8 cellular contexts compared by ENCODE assay signal in genomic region chr7:32941181-32941995, GRCh38. TPM values are rescaled to one million over a fixed set of nuclear protein-coding genes. Genes with fewer than 3 reads are reported as not detected.
DNase-seq lines count a peak whose midpoint lies in the region; ATAC-seq and TF ChIP-seq lines count a peak whose summit lies in the region.

No MANE protein-coding gene starts in this region.

- H3K4me3 ChIP-seq in WI38 (ENCODE audit: low read depth, low read length) (peak overlapping the region; percentile 82), iPS-15b (ENCODE audit: low read depth, low read length) (peak overlapping the region; percentile 46), spleen (peak overlapping the region; percentile 37 to 88 (median 70))

- intact Hi-C loops in activated CD4-positive, alpha-beta T cell treated with anti-CD3 and anti-CD28 coated beads for 36 hours (cut with DNase I, micrococcal nuclease), result loop anchor here (5.0 kb wide), 2 partner anchors 111 to 249 kb away; no protein-coding TSS in a partner anchor
- intact Hi-C loops in spleen (cut with DNase I; ENCODE audit: low total_unique reads), result loop anchor here (5.0 kb wide), 1 partner anchor 94 kb away; no protein-coding TSS in a partner anchor

- H3K9me3 ChIP-seq in iPS-15b (ENCODE audit: control insufficient read depth, insufficient read depth, low read length), result peaks cover 4% of the 10 kb centered on the region
- peaks cover 0 to 4% (median 0%) of the 10 kb centered on the region in 8 donors for H3K9me3 ChIP-seq in spleen

- no peak for ATAC-seq in activated CD4-positive, alpha-beta T cell treated with anti-CD3 and anti-CD28 coated beads for 36 hours
- no peak for ATAC-seq in omental fat pad (ENCODE audit: low FRiP score)

- H3K27me3 ChIP-seq in iPS-15b (ENCODE audit: control insufficient read depth, insufficient read depth, low read length), result peaks cover 85% of the 10 kb centered on the region
- peaks cover 0 to 5% (median 0%) of the 10 kb centered on the region in 7 donors for H3K27me3 ChIP-seq in spleen (replicated peaks in 1 of 7)

- no peak for DNase-seq in activated CD4-positive, alpha-beta T cell treated with anti-CD3 and anti-CD28 coated beads for 36 hours
- no peak for DNase-seq in activated CD4-positive, alpha-beta T cell treated with anti-CD3 and anti-CD28 coated beads, Interleukin-2, amount 50 U/mL, for 48 hours
- DNase-seq in spleen (no peak), NCI-H1694 treated with DMSO at 0.1 percent for 48 hours (lab: John Stamatoyannopoulos, UW) (no peak), mesenteric fat pad (ENCODE audit: low spot score) (no peak), omental fat pad (ENCODE audit: low spot score) (no peak)

- peaks cover 9% of the 10 kb centered on the region for H3K27me3 Mint-ChIP-seq in activated CD4-positive, alpha-beta T cell treated with anti-CD3 and anti-CD28 coated beads for 36 hours

- no peak overlapping the region for H3K27ac Mint-ChIP-seq in activated CD4-positive, alpha-beta T cell treated with anti-CD3 and anti-CD28 coated beads for 36 hours

- peak overlapping the region; percentile 87 for H3K4me3 Mint-ChIP-seq in activated CD4-positive, alpha-beta T cell treated with anti-CD3 and anti-CD28 coated beads for 36 hours

- POLR2A ChIA-PET in activated CD4-positive, alpha-beta T cell treated with anti-CD3 and anti-CD28 coated beads for 36 hours (lab: Charles Lee), result no interaction called here

- peak overlapping the region; percentile 55 to 95 (median 92) for H3K27ac ChIP-seq in spleen

- no peaks in the 10 kb centered on the region for H3K9me3 Mint-ChIP-seq in activated CD4-positive, alpha-beta T cell treated with anti-CD3 and anti-CD28 coated beads for 36 hours (ENCODE audit: low read depth)

- H3K4me1 Mint-ChIP-seq in activated CD4-positive, alpha-beta T cell treated with anti-CD3 and anti-CD28 coated beads for 36 hours, result peaks cover 10% of the 10 kb centered on the region

- no peak overlapping the region for H3K9ac ChIP-seq in iPS-15b (ENCODE audit: low read depth, low read length)

- H3K36me3 Mint-ChIP-seq in activated CD4-positive, alpha-beta T cell treated with anti-CD3 and anti-CD28 coated beads for 36 hours (ENCODE audit: low read depth), result peaks cover 2% of the 10 kb centered on the region

- 38 to 64% (median 48%) methylated on average over 9 of the region's 9 CpGs for WGBS in spleen, 5 donors

- no peaks in the 10 kb centered on the region for H3K4me1 ChIP-seq in iPS-15b (ENCODE audit: control insufficient read depth, insufficient read depth, low read length)
- H3K4me1 ChIP-seq in spleen, result peaks cover 15 to 63% (median 53%) of the 10 kb centered on the region in 6 donors

- TF ChIP-seq CTCF in WI38 (IDR thresholded peaks at IDR 0.05; ENCODE audit: low read depth, low read length), result no peak
- no peak for TF ChIP-seq CTCF in spleen (IDR thresholded peaks at IDR 0.05 in 8 of 11, conservative IDR thresholded peaks at IDR 0.05 in 3 of 11)
- TF ChIP-seq CTCF in omental fat pad (IDR thresholded peaks at IDR 0.05), result no peak

- no peak for TF ChIP-seq POLR2A in spleen (IDR thresholded peaks at IDR 0.05)

- CTCF ChIA-PET in activated CD4-positive, alpha-beta T cell treated with anti-CD3 and anti-CD28 coated beads for 36 hours (lab: Charles Lee), result interaction anchor here (0.7 to 3.2 kb wide), 6 partner anchors 12 to 183 kb away, joined by 3 to 43 read pairs (median 8); partner anchors contain the start of genes KBTBD2 and RP9

- H3K36me3 ChIP-seq in iPS-15b (ENCODE audit: control insufficient read depth, insufficient read depth, low read length) (no peaks in the 10 kb centered on the region), spleen (no peaks in the 10 kb centered on the region)

RNA-seq across cellular contexts. Expression of gene FKBP9, which starts 15.9 kb away (rescaled TPM):
- 1 to 10 TPM in 1 of 2 experiments, under 1 TPM in 1; 0.37 to 1.0 TPM for total RNA-seq in activated CD4-positive, alpha-beta T cell treated with anti-CD3 and anti-CD28 coated beads for 36 hours
- total RNA-seq in spleen (10 to 100 TPM; 46.5 to 83.1 (median 59.6) TPM), mesenteric fat pad (113 TPM), omental fat pad (100 to 1,000 TPM in 1 of 4 donors, 10 to 100 TPM in 3; 86.0 to 269 (median 91.3) TPM)
- polyA plus RNA-seq in spleen, result 10 to 100 TPM in 1 of 3 donors, 1 to 10 TPM in 2; 3.7 to 12.5 (median 5.0) TPM

RNA-seq across cellular contexts. Expression of gene KBTBD2, which starts 49.8 kb away (rescaled TPM):
- 10 to 100 TPM; 21.5 to 25.6 TPM for total RNA-seq in activated CD4-positive, alpha-beta T cell treated with anti-CD3 and anti-CD28 coated beads for 36 hours
- total RNA-seq in spleen (10 to 100 TPM; 57.4 to 80.8 (median 61.4) TPM), mesenteric fat pad (33.9 TPM), omental fat pad (10 to 100 TPM; 39.0 to 56.4 (median 50.4) TPM)
- polyA plus RNA-seq in spleen, result 10 to 100 TPM; 15.6 to 19.1 (median 16.6) TPM

Comparison
In these comparisons a context has a peak if more than half of its experiments do, and no peak if none do; other contexts are left out.
1. RNA of gene FKBP9, which starts 15.9 kb away (total RNA-seq): 113 TPM in mesenteric fat pad (single experiment), 86.0 to 269 TPM in omental fat pad and 46.5 to 83.1 TPM in spleen; 0.37 to 1.0 TPM in activated CD4-positive, alpha-beta T cell treated with anti-CD3 and anti-CD28 coated beads for 36 hours; every median in the first group is over 10 times any median in the second.
2. Peak in every context shown above with its lines, with median percentiles within 50 percentile points of each other: H3K4me3 ChIP-seq.